Comparison of ENCODE assay signal across 8 cellular contexts in the genomic region with DNA sequence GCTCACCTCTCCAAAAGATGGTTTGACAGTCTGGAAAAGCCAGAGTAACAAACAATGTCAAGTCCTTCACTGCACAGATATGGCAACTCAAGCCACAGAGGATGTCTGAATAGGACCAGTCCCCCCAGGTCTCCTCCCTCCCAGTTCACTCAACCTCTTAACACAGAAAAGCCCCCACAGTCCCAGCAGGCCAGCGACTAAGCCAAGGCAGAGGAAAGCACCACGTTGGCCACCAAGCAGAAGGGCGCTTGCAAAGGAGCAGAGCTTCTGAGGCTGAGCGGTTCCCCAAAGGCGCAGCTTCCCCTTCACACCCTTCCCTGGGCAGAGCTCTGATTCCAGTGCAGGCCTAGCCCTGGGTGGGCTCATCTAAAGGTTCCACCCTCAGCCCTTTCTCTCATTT.
A peak's percentile ranks its signal among the peaks of the same experiment; 100 is the strongest.
DNase-seq lines count a peak whose midpoint lies in the region; ATAC-seq, FAIRE-seq and TF ChIP-seq lines count a peak whose summit lies in the region.

No MANE protein-coding gene starts in this region.

- H3K27ac ChIP-seq in OCI-LY7 (ENCODE audit: low read depth, low read length, poor library complexity, severe bottlenecking), result no peak overlapping the region

- intact Hi-C loops in cardiac septum (cut with DNase I), result no loop called here
- intact Hi-C loops in OCI-LY7 (cut with micrococcal nuclease; ENCODE audit: unreplicated experiment), result no loop called here

- H3K27me3 Mint-ChIP-seq in activated naive CD4-positive, alpha-beta T cell treated with anti-CD3 and anti-CD28 coated beads, Interleukin-2, amount 10 ng/mL, durations not matched to agents 7 days and 5 days, result no peaks in the 10 kb centered on the region

- H3K4me1 ChIP-seq in Loucy (ENCODE audit: insufficient read depth, low read length, poor library complexity, severe bottlenecking) (peaks cover 44% of the 10 kb centered on the region), OCI-LY7 (ENCODE audit: insufficient read depth, low read length, poor library complexity, severe bottlenecking) (no peaks in the 10 kb centered on the region)

- H3K36me3 ChIP-seq in Loucy (ENCODE audit: insufficient read depth, low read length) (no peaks in the 10 kb centered on the region), OCI-LY7 (ENCODE audit: insufficient read depth, low read length) (no peaks in the 10 kb centered on the region)

- peaks cover 49% of the 10 kb centered on the region for H3K4me1 Mint-ChIP-seq in activated naive CD4-positive, alpha-beta T cell treated with anti-CD3 and anti-CD28 coated beads, Interleukin-2, amount 10 ng/mL, durations not matched to agents 7 days and 5 days

- 0 out of 2 replicates have a peak, but pooled peaks have one; percentile 6 for TF ChIP-seq POLR2A in GM12891 (IDR thresholded peaks at IDR 0.05; ENCODE audit: low read depth, low read length)
- TF ChIP-seq POLR2A in H54 (IDR thresholded peaks at IDR 0.05; ENCODE audit: low read depth, low read length), result no peak

- no peak for DNase-seq in GM12891 (ENCODE audit: insufficient read length, low spot score)
- peak; percentile 6 for DNase-seq in H54 (ENCODE audit: insufficient read length, low spot score)
- DNase-seq in activated naive CD4-positive, alpha-beta T cell treated with anti-CD3 and anti-CD28 coated beads, Interleukin-2, amount 10 ng/mL, durations not matched to agents 7 days and 5 days, result peak; percentile 47
- peak; percentile 84 for DNase-seq in cardiac septum (ENCODE audit: low spot score)
- no peak for DNase-seq in retinal pigment epithelial cell (ENCODE audit: low read depth)
- no peak for DNase-seq in OCI-LY7 (ENCODE audit: low spot score)

- H2AFZ ChIP-seq in Loucy (ENCODE audit: low read length), result peak overlapping the region; percentile 76
- H2AFZ ChIP-seq in OCI-LY7 (ENCODE audit: low read length), result no peak overlapping the region

- no TSS peak for BruUV-seq in OCI-LY7 (replicated peaks; lab: Mats Ljungman, UMichigan)

- peak overlapping the region; percentile 88 for H3K4me3 Mint-ChIP-seq in activated naive CD4-positive, alpha-beta T cell treated with anti-CD3 and anti-CD28 coated beads, Interleukin-2, amount 10 ng/mL, durations not matched to agents 7 days and 5 days

- H3K79me2 ChIP-seq in Loucy (ENCODE audit: insufficient read depth, low read length) (peaks cover 63% of the 10 kb centered on the region), OCI-LY7 (ENCODE audit: insufficient read depth, low read depth, low read length) (no peaks in the 10 kb centered on the region)

- H3K4me3 ChIP-seq in Loucy (ENCODE audit: low read length, poor library complexity, severe bottlenecking) (peak overlapping the region; percentile 76), retinal pigment epithelial cell (ENCODE audit: low read length) (peak overlapping the region; percentile 55), OCI-LY7 (ENCODE audit: low read depth, low read length, poor library complexity, severe bottlenecking) (no peak overlapping the region)

- H3K27ac Mint-ChIP-seq in activated naive CD4-positive, alpha-beta T cell treated with anti-CD3 and anti-CD28 coated beads, Interleukin-2, amount 10 ng/mL, durations not matched to agents 7 days and 5 days, result peak overlapping the region; percentile 84

- TF ChIP-seq CTCF in Loucy (conservative IDR thresholded peaks at IDR 0.05; ENCODE audit: low read length) (no peak), retinal pigment epithelial cell (conservative IDR thresholded peaks at IDR 0.05; ENCODE audit: low read depth, low read length) (no peak), OCI-LY7 (conservative IDR thresholded peaks at IDR 0.05; ENCODE audit: low read length) (no peak)

- no peaks in the 10 kb centered on the region for H3K9me3 Mint-ChIP-seq in activated naive CD4-positive, alpha-beta T cell treated with anti-CD3 and anti-CD28 coated beads, Interleukin-2, amount 10 ng/mL, durations not matched to agents 7 days and 5 days

- peaks cover 6% of the 10 kb centered on the region for H4K20me1 ChIP-seq in Loucy (ENCODE audit: insufficient read depth, low read length, poor library complexity, severe bottlenecking)
- H4K20me1 ChIP-seq in OCI-LY7 (ENCODE audit: insufficient read depth, low read length), result no peaks in the 10 kb centered on the region

- CTCF ChIA-PET in activated naive CD4-positive, alpha-beta T cell treated with anti-CD3 and anti-CD28 coated beads, Interleukin-2, amount 10 ng/mL, durations not matched to agents 7 days and 5 days (lab: Charles Lee), result interaction anchor here (0.9 to 1.9 kb wide), 6 partner anchors 12 to 137 kb away, joined by 3 to 11 read pairs (median 4); no protein-coding TSS in a partner anchor
- CTCF ChIA-PET in OCI-LY7 (lab: Charles Lee; ENCODE audit: unreplicated experiment), result no interaction called here

- POLR2A ChIA-PET in OCI-LY7 (lab: Charles Lee), result interaction anchor here (0.6 to 0.8 kb wide), 2 partner anchors 93 to 250 kb away, joined by 3 to 5 read pairs; no protein-coding TSS in a partner anchor

- FAIRE-seq in GM12891 (lab: Jason Lieb, UNC) (peak; percentile 13), H54 (lab: Jason Lieb, UNC) (no peak)

- no peaks in the 10 kb centered on the region for H3F3A ChIP-seq in Loucy (ENCODE audit: low read depth)

- no peaks in the 10 kb centered on the region for H3K27me3 ChIP-seq in Loucy (ENCODE audit: insufficient read depth, low read length, poor library complexity, severe bottlenecking)

- H3K9me3 ChIP-seq in Loucy (ENCODE audit: insufficient read depth, low read depth, low read length) (no peaks in the 10 kb centered on the region), OCI-LY7 (ENCODE audit: low read length) (no peaks in the 10 kb centered on the region)

- ATAC-seq in SK-N-SH treated with all-trans-retinoic acid at 6 μM for 48 hours, result no peak

- H3K36me3 Mint-ChIP-seq in activated naive CD4-positive, alpha-beta T cell treated with anti-CD3 and anti-CD28 coated beads, Interleukin-2, amount 10 ng/mL, durations not matched to agents 7 days and 5 days, result peaks cover 24% of the 10 kb centered on the region

- peak overlapping the region; percentile 66 for H3K9ac ChIP-seq in Loucy (ENCODE audit: low read depth, low read length, poor library complexity, severe bottlenecking)

- H3K4me2 ChIP-seq in Loucy (ENCODE audit: low read depth, low read length, poor library complexity, severe bottlenecking) (peak overlapping the region; percentile 90), OCI-LY7 (ENCODE audit: low read length) (no peak overlapping the region)

- H3K9me2 ChIP-seq in Loucy (replicated peaks; ENCODE audit: low read depth, low read length) (no peaks in the 10 kb centered on the region), OCI-LY7 (ENCODE audit: insufficient read depth, low read length) (no peaks in the 10 kb centered on the region)

TF ChIP-seq in GM12891, 5 proteins besides CTCF, POLR2A, EP300 and RAD21:
- 0 out of 2 replicates have a peak, but pooled peaks have one; percentile 16 for TF ChIP-seq TAF1 (IDR thresholded peaks at IDR 0.05; ENCODE audit: low read depth, low read length)
- TF ChIP-seq PAX5 (IDR thresholded peaks at IDR 0.05; ENCODE audit: insufficient read depth, low read length, severe bottlenecking), result no peak

TF ChIP-seq in SK-N-SH treated with all-trans-retinoic acid at 6 μM for 48 hours, 23 proteins besides CTCF, POLR2A, EP300 and RAD21 (continues in another document):
- no peak for TF ChIP-seq ZC3H10 (CRISPR knock-in tag; IDR thresholded peaks at IDR 0.05)
- TF ChIP-seq, protein P1, sequence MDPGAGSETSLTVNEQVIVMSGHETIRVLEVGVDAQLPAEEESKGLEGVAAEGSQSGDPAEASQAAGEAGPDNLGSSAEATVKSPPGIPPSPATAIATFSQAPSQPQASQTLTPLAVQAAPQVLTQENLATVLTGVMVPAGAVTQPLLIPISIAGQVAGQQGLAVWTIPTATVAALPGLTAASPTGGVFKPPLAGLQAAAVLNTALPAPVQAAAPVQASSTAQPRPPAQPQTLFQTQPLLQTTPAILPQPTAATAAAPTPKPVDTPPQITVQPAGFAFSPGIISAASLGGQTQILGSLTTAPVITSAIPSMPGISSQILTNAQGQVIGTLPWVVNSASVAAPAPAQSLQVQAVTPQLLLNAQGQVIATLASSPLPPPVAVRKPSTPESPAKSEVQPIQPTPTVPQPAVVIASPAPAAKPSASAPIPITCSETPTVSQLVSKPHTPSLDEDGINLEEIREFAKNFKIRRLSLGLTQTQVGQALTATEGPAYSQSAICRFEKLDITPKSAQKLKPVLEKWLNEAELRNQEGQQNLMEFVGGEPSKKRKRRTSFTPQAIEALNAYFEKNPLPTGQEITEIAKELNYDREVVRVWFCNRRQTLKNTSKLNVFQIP (CRISPR knock-in tag; IDR thresholded peaks at IDR 0.05; ENCODE audit: borderline replicate concordance, low read depth), result no peak
- TF ChIP-seq, protein P2, sequence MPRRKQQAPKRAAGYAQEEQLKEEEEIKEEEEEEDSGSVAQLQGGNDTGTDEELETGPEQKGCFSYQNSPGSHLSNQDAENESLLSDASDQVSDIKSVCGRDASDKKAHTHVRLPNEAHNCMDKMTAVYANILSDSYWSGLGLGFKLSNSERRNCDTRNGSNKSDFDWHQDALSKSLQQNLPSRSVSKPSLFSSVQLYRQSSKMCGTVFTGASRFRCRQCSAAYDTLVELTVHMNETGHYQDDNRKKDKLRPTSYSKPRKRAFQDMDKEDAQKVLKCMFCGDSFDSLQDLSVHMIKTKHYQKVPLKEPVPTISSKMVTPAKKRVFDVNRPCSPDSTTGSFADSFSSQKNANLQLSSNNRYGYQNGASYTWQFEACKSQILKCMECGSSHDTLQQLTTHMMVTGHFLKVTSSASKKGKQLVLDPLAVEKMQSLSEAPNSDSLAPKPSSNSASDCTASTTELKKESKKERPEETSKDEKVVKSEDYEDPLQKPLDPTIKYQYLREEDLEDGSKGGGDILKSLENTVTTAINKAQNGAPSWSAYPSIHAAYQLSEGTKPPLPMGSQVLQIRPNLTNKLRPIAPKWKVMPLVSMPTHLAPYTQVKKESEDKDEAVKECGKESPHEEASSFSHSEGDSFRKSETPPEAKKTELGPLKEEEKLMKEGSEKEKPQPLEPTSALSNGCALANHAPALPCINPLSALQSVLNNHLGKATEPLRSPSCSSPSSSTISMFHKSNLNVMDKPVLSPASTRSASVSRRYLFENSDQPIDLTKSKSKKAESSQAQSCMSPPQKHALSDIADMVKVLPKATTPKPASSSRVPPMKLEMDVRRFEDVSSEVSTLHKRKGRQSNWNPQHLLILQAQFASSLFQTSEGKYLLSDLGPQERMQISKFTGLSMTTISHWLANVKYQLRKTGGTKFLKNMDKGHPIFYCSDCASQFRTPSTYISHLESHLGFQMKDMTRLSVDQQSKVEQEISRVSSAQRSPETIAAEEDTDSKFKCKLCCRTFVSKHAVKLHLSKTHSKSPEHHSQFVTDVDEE (CRISPR knock-in tag; IDR thresholded peaks at IDR 0.05), result no peak
- no peak for TF ChIP-seq ZFP30 (CRISPR knock-in tag; IDR thresholded peaks at IDR 0.05)
- no peak for TF ChIP-seq GLIS3 (CRISPR knock-in tag; IDR thresholded peaks at IDR 0.05)

Comparison
In these comparisons a context has a peak if more than half of its experiments do, and no peak if none do; other contexts are left out.
1. DNase-seq: peak in H54 (single experiment), activated naive CD4-positive, alpha-beta T cell treated with anti-CD3 and anti-CD28 coated beads, Interleukin-2, amount 10 ng/mL, durations not matched to agents 7 days and 5 days (single experiment) and cardiac septum (single experiment); none in GM12891 (single experiment), retinal pigment epithelial cell (single experiment) and OCI-LY7 (single experiment).